Comparison of ENCODE assay signal across 8 cellular contexts in genomic region chr3:28242519-28242918, GRCh38. TPM values are rescaled to one million over a fixed set of nuclear protein-coding genes. Genes with fewer than 3 reads are reported as not detected.
DNase-seq lines count a peak whose midpoint lies in the region; ATAC-seq and TF ChIP-seq lines count a peak whose summit lies in the region.

No MANE protein-coding gene starts in this region.

- H3K9me3 Mint-ChIP-seq in naive thymus-derived CD4-positive, alpha-beta T cell = peaks cover 0 to 4% (median 0%) of the 10 kb centered on the region in 11 donors

- intact Hi-C loops in naive thymus-derived CD4-positive, alpha-beta T cell (cut with micrococcal nuclease) = loop anchor here (5.0 kb wide), 2 partner anchors 85 to 360 kb away; no protein-coding TSS in a partner anchor

- CTCF ChIA-PET in AG04450 (lab: Charles Lee) = interaction anchor here (1.0 kb wide), 1 partner anchor 531 kb away, joined by 3 read pairs; no protein-coding TSS in a partner anchor
- CTCF ChIA-PET in naive thymus-derived CD4-positive, alpha-beta T cell (lab: Charles Lee) = no interaction called here

- TF ChIP-seq CTCF in AG04450 (IDR thresholded peaks at IDR 0.05; ENCODE audit: low read depth, low read length) (no peak), cardiac fibroblast (IDR thresholded peaks at IDR 0.05; ENCODE audit: low read depth, low read length) (no peak)

- no peak for ATAC-seq in naive thymus-derived CD4-positive, alpha-beta T cell
- no peak for ATAC-seq in GM21423 (IDR thresholded peaks at IDR 0.05; ENCODE audit: unreplicated experiment)
- no peak for ATAC-seq in GM18861 (IDR thresholded peaks at IDR 0.05; ENCODE audit: unreplicated experiment)
- ATAC-seq in HG02678 (IDR thresholded peaks at IDR 0.05; ENCODE audit: unreplicated experiment) = no peak

- H3K9me3 ChIP-seq in AG04450 (ENCODE audit: control insufficient read depth, insufficient read depth, low read length) (peaks cover 4% of the 10 kb centered on the region; the same call in 1 of the 2 replicates), HUES64 (ENCODE audit: insufficient read depth, low read depth, low read length) (no peaks in the 10 kb centered on the region)
- no peaks in the 10 kb centered on the region for H3K9me3 ChIP-seq in naive thymus-derived CD4-positive, alpha-beta T cell (ENCODE audit: control insufficient read depth in 2 of 3, low read length in 3 of 3)

- POLR2A ChIA-PET in AG04450 (lab: Yijun Ruan, JAX) = no interaction called here
- POLR2A ChIA-PET in naive thymus-derived CD4-positive, alpha-beta T cell (lab: Charles Lee) = no interaction called here

- H3K36me3 Mint-ChIP-seq in naive thymus-derived CD4-positive, alpha-beta T cell = peaks cover 0 to 8% (median 5%) of the 10 kb centered on the region in 5 donors

- no peaks in the 10 kb centered on the region for H3K36me3 ChIP-seq in HUES64 (ENCODE audit: insufficient read depth, low read length)
- H3K36me3 ChIP-seq in naive thymus-derived CD4-positive, alpha-beta T cell (ENCODE audit: control insufficient read depth in 2 of 3, insufficient read depth in 3 of 3, low read length in 3 of 3) = peaks cover 0 to 4% (median 0%) of the 10 kb centered on the region in 3 experiments

- 98% methylated on average over 3 of the region's 3 CpGs for WGBS in HUES64

- H3K4me3 Mint-ChIP-seq in naive thymus-derived CD4-positive, alpha-beta T cell = peak overlapping the region; percentile 88 to 97 (median 96)

- H3K4me1 Mint-ChIP-seq in naive thymus-derived CD4-positive, alpha-beta T cell = peaks cover 42 to 87% (median 70%) of the 10 kb centered on the region in 7 donors

- no peak for DNase-seq in AG04450 (ENCODE audit: low read depth, low spot score)
- DNase-seq in cardiac fibroblast (ENCODE audit: low read depth in 2 of 2) = no peak
- no peak for DNase-seq in naive thymus-derived CD4-positive, alpha-beta T cell
- DNase-seq in C1 segment of cervical spinal cord (lab: John Stamatoyannopoulos, UW) = no peak

- H3K27me3 ChIP-seq in AG04450 (ENCODE audit: control insufficient read depth, insufficient read depth, low read length) (no peaks in the 10 kb centered on the region), HUES64 (ENCODE audit: insufficient read depth, low read length) (no peaks in the 10 kb centered on the region)
- H3K27me3 ChIP-seq in naive thymus-derived CD4-positive, alpha-beta T cell (ENCODE audit: control insufficient read depth in 2 of 2, insufficient read depth in 2 of 2, low read length in 2 of 2) = no peaks in the 10 kb centered on the region

- peak overlapping the region in 8 of 9 donors; percentile 5 to 94 (median 84) for H3K27ac Mint-ChIP-seq in naive thymus-derived CD4-positive, alpha-beta T cell

- peak overlapping the region; percentile 85; the same call in 1 of the 2 replicates for H3K9ac ChIP-seq in HUES64 (ENCODE audit: low read depth, low read length)

- H3K4me3 ChIP-seq in AG04450 (ENCODE audit: low read depth, low read length) = peak overlapping the region; percentile 86
- H3K4me3 ChIP-seq in HUES64 (ENCODE audit: low read length) = peak overlapping the region; percentile 73
- peak overlapping the region; percentile 75 to 89 for H3K4me3 ChIP-seq in cardiac fibroblast (replicated peaks in 1 of 2; ENCODE audit: low read depth in 2 of 2, low read length in 2 of 2)
- peak overlapping the region; percentile 71 for H3K4me3 ChIP-seq in naive thymus-derived CD4-positive, alpha-beta T cell (ENCODE audit: low read length)

- H3K27me3 Mint-ChIP-seq in naive thymus-derived CD4-positive, alpha-beta T cell = no peaks in the 10 kb centered on the region

- H3K4me1 ChIP-seq in HUES64 (ENCODE audit: insufficient read depth, low read length) = peaks cover 35% of the 10 kb centered on the region
- H3K4me1 ChIP-seq in naive thymus-derived CD4-positive, alpha-beta T cell (ENCODE audit: control insufficient read depth in 2 of 2, insufficient read depth in 2 of 2, low read length in 2 of 2) = peaks cover 23 to 45% of the 10 kb centered on the region in 2 donors

- H3K27ac ChIP-seq in AG04450 (ENCODE audit: low read depth, low read length) = no peak overlapping the region
- H3K27ac ChIP-seq in HUES64 (ENCODE audit: low read depth, low read length) = no peak overlapping the region
- H3K27ac ChIP-seq in naive thymus-derived CD4-positive, alpha-beta T cell (ENCODE audit: low read depth, low read length) = no peak overlapping the region

RNA-seq across cellular contexts. Expression of gene CMC1, which starts 1.1 kb away (rescaled TPM):
- polyA plus RNA-seq in AG04450 (2011; rRNA removed) = 21.7 and 30.3 TPM in 2 replicates
- 2.8 and 3.6 TPM in 2 replicates for polyA minus RNA-seq in AG04450 (2011; rRNA and poly(A)+ RNA removed)
- polyA plus RNA-seq in HUES64 (2013, experiment 1 of 2) = 39.4 TPM
- polyA plus RNA-seq in HUES64 (2013, experiment 2 of 2) = 49.3 TPM
- total RNA-seq in naive thymus-derived CD4-positive, alpha-beta T cell = 10 to 100 TPM; 11.0 to 25.1 (median 13.9) TPM
- polyA plus RNA-seq in naive thymus-derived CD4-positive, alpha-beta T cell = 10 to 100 TPM; 28.9 to 35.2 TPM
